8 cellular contexts compared by ENCODE assay signal in genomic region chr11:62123669-62124185, GRCh38. TPM values are rescaled to one million over a fixed set of nuclear protein-coding genes. Genes with fewer than 3 reads are reported as not detected.
A peak's percentile ranks its signal among the peaks of the same experiment; 100 is the strongest.
DNase-seq lines count a peak whose midpoint lies in the region; ATAC-seq and TF ChIP-seq lines count a peak whose summit lies in the region.

TSS of gene INCENP (plus strand) at chr11:62124011. CDS start at chr11:62128162, 4,151 bp downstream.

- DNase-seq in Ammon's horn (ENCODE audit: low spot score): peak; percentile 99
- peak; percentile 96 for DNase-seq in NCI-H510A treated with DMSO at 0.1 percent for 48 hours (lab: John Stamatoyannopoulos, UW)
- peak; percentile 83 to 89 for DNase-seq in activated CD4-positive, alpha-beta T cell treated with anti-CD3 and anti-CD28 coated beads for 24 hours (ENCODE audit: low read depth in 2 of 2)
- DNase-seq in choroid plexus epithelial cell (ENCODE audit: low read depth): peak; percentile 99
- peak; percentile 89 for DNase-seq in kidney epithelial cell (ENCODE audit: low read depth)
- peak; percentile 90 to 93 for DNase-seq in stimulated activated CD4-positive, alpha-beta T cell treated with anti-CD3 and anti-CD28 coated beads, Interleukin-15, amount 100 ng/mL, for 48 hours (ENCODE audit: low read depth in 2 of 2)

- ATAC-seq in HG03439 (IDR thresholded peaks at IDR 0.05; ENCODE audit: unreplicated experiment): peak; percentile 95

- H3K36me3 ChIP-seq in kidney epithelial cell (ENCODE audit: control insufficient read depth, insufficient read depth, low read length): no peaks in the 10 kb centered on the region

- peak within 1 kb of the TSS; percentile 80 for H3K4me3 ChIP-seq in choroid plexus epithelial cell (ENCODE audit: low read depth, low read length)
- H3K4me3 ChIP-seq in kidney epithelial cell (ENCODE audit: low read depth, low read length): peak within 1 kb of the TSS; percentile 79

- TF ChIP-seq CTCF in choroid plexus epithelial cell (conservative IDR thresholded peaks at IDR 0.05; ENCODE audit: low read depth, low read length) (peak; percentile 3), kidney epithelial cell (IDR thresholded peaks at IDR 0.05; ENCODE audit: insufficient read depth, low read length, poor library complexity, severe bottlenecking) (no peak)

- H3K27me3 ChIP-seq in kidney epithelial cell (ENCODE audit: control insufficient read depth, insufficient read depth, low read length): no peaks in the 10 kb centered on the region

- peak; percentile 45 for TF ChIP-seq POLR2A in GM19193 (IDR thresholded peaks at IDR 0.05; ENCODE audit: extremely low read depth, insufficient read depth, insufficient read length)

RNA-seq across cellular contexts. Expression of gene INCENP, which starts in this region (rescaled TPM):
- total RNA-seq in kidney epithelial cell: 16.1 and 18.8 TPM in 2 replicates

Comparison
In these comparisons a context has a peak if more than half of its experiments do, and no peak if none do; other contexts are left out.
1. Peak in every context shown above with its lines: DNase-seq, ATAC-seq and H3K4me3 ChIP-seq.